Comparison of ENCODE assay signal across 8 cellular contexts in genomic region chr9:96137666-96138429, GRCh38.
DNase-seq lines count a peak whose midpoint lies in the region; ATAC-seq and TF ChIP-seq lines count a peak whose summit lies in the region.

No MANE protein-coding gene starts in this region.

- peaks cover 4 to 15% (median 12%) of the 10 kb centered on the region in 7 donors for H3K9me3 Mint-ChIP-seq in CD14-positive monocyte
- peaks cover 3% of the 10 kb centered on the region for H3K9me3 Mint-ChIP-seq in memory B cell

- H3K27me3 Mint-ChIP-seq in CD14-positive monocyte (ENCODE audit: low read depth in 3 of 3) (peaks cover 0 to 2% (median 0%) of the 10 kb centered on the region in 3 donors), memory B cell (peaks cover under 1% of the 10 kb centered on the region)

- H3K27ac Mint-ChIP-seq in CD14-positive monocyte (peak overlapping the region; percentile 50 to 89 (median 66)), memory B cell (peak overlapping the region; percentile 88)

- TF ChIP-seq CTCF in CD14-positive monocyte (IDR thresholded peaks at IDR 0.05), result no peak

- H3K4me3 Mint-ChIP-seq in CD14-positive monocyte, result peak overlapping the region; percentile 54 to 78
- peak overlapping the region; percentile 81 for H3K4me3 Mint-ChIP-seq in memory B cell

- peaks cover 75% of the 10 kb centered on the region for H3K4me1 Mint-ChIP-seq in CD14-positive monocyte
- H3K4me1 Mint-ChIP-seq in memory B cell, result peaks cover 7% of the 10 kb centered on the region

- ATAC-seq in GM21717 (IDR thresholded peaks at IDR 0.05; ENCODE audit: unreplicated experiment), result peak; percentile 24
- peak; percentile 18 for ATAC-seq in memory B cell (ENCODE audit: low read depth)
- no peak for ATAC-seq in sciatic nerve

- intact Hi-C loops in CD14-positive monocyte (cut with micrococcal nuclease), result no loop called here
- intact Hi-C loops in sciatic nerve (cut with DNase I), result no loop called here

- peaks cover 0 to 3% of the 10 kb centered on the region in 2 donors for H3K36me3 Mint-ChIP-seq in CD14-positive monocyte
- peaks cover 1% of the 10 kb centered on the region for H3K36me3 Mint-ChIP-seq in memory B cell

- DNase-seq in CD14-positive monocyte (ENCODE audit: low spot score) (no peak), NCI-H82 treated with DMSO at 0.1 percent for 48 hours (lab: John Stamatoyannopoulos, UW; ENCODE audit: unreplicated experiment) (peak; percentile 7), memory B cell (ENCODE audit: low spot score in 2 of 2) (no peak), ureter (ENCODE audit: low spot score) (no peak), NCI-H1105 (lab: John Stamatoyannopoulos, UW) (no peak), sciatic nerve (ENCODE audit: low spot score) (no peak), NCI-H146 treated with DMSO at 0.1 percent for 48 hours (lab: John Stamatoyannopoulos, UW; ENCODE audit: unreplicated experiment) (no peak)
